Comparison of ENCODE assay signal across 14 cellular contexts in the genomic region with DNA sequence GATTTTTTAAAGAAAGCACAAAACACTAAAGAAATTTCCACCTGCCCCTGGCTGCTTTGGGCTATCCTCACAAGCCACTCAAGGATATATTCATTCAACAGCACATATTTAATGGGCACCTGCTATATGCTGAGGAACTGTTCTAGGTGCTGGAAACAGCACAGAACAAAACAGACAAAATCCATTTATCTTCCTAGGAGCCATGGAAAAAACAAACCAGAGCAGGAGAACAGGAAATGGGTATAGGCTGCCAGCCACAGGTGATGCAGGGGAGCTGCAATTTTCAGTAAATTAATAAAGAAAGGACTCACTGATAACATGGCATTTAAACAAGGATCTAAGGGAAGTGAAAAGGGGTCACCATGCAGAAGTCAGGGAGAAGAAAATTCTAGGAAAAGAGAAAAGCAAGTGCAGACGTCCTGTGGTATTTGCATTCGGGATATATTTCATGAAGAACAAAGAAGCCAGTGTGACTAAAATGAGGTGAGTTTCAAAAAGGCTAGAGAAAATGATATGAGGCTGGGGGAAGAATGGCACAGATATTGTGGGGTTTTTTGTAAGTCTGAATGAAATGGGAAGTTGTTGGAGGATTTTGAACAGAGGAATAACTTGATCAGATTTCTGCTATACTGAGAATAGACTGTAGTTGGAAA.
"Had no signal": no experiment of that assay in that cellular context is flagged by ENCODE, and none has a peak within 500 bp of the region (broad histone marks: within the 10 kb centered on the region; RNA-seq: fewer than 3 reads in every experiment).

No MANE protein-coding gene starts in this region.

- H3K27ac ChIP-seq: dorsolateral prefrontal cortex, esophagus muscularis mucosa, heart left ventricle, left lung, sigmoid colon, upper lobe of left lung had no signal

- H3K4me3 ChIP-seq: dorsolateral prefrontal cortex, esophagus muscularis mucosa, heart left ventricle, left lung, sigmoid colon, upper lobe of left lung had no signal

- ATAC-seq: activated CD4-positive, CD25-positive, alpha-beta regulatory T cell treated with anti-CD3 and anti-CD28 coated beads, Interleukin-2, amount 50 U/mL, for 24 hours; heart left ventricle; left lung; T-helper 17 cell had no signal

- DNase-seq: activated naive CD4-positive, alpha-beta T cell treated with anti-CD3 and anti-CD28 coated beads, Interleukin-2, amount 50 U/mL, for 16 hours; dorsolateral prefrontal cortex; foreskin melanocyte; heart left ventricle; left lung; mesenchymal stem cell; nephron progenitor cell; sigmoid colon; stimulated activated CD4-positive, alpha-beta T cell treated with anti-CD3 and anti-CD28 coated beads, Interleukin-2, amount 100 ng/mL, for 24 hours; stimulated activated naive CD4-positive, alpha-beta T cell; T-helper 17 cell; upper lobe of left lung had no signal
